In genomic region chr17:63993368-63993990, GRCh38 we compare ENCODE assay signal across 16 cellular contexts. TPM values are rescaled to one million over a fixed set of nuclear protein-coding genes. Genes with fewer than 3 reads are reported as not detected.
DNase-seq lines count a peak whose midpoint lies in the region; ATAC-seq and TF ChIP-seq lines count a peak whose summit lies in the region.
"Had no signal": no experiment of that assay in that cellular context is flagged by ENCODE, and none has a peak within 500 bp of the region (broad histone marks: within the 10 kb centered on the region; RNA-seq: fewer than 3 reads in every experiment).

No MANE protein-coding gene starts in this region.

- POLR2A ChIA-PET in CD8-positive, alpha-beta memory T cell (lab: Charles Lee): interaction anchor here (0.6 to 2.7 kb wide), 5 partner anchors 27 to 138 kb away, joined by 4 to 20 read pairs (median 6); partner anchors contain the start of gene ICAM2
- POLR2A ChIA-PET in activated CD8-positive, alpha-beta T cell treated with anti-CD3 and anti-CD28 coated beads, Interleukin-2, amount 10 ng/mL, durations not matched to agents 7 days and 5 days (lab: Charles Lee): interaction anchor here (1.0 kb wide), 1 partner anchor 14 kb away, joined by 3 read pairs; no protein-coding TSS in a partner anchor

- no peaks in the 10 kb centered on the region for H3K9me3 ChIP-seq in BLaER1 treated with 17β-estradiol and CSF1 and Interleukin-3, amounts not matched to agents 10 nM and 100 nM (replicated peaks in 1 of 11)
- H3K9me3 ChIP-seq in CD8-positive, alpha-beta memory T cell (ENCODE audit: low read length): no peaks in the 10 kb centered on the region
- no peaks in the 10 kb centered on the region for H3K9me3 ChIP-seq in right lobe of liver
- H3K9me3 ChIP-seq: psoas muscle had no signal

- peak; percentile 13 for ATAC-seq in activated CD8-positive, alpha-beta T cell treated with anti-CD3 and anti-CD28 coated beads, Interleukin-2, amount 10 ng/mL, durations not matched to agents 7 days and 5 days
- no peak for ATAC-seq in right lobe of liver
- no peak for ATAC-seq in GM18511 (IDR thresholded peaks at IDR 0.05; ENCODE audit: unreplicated experiment)
- no peak for ATAC-seq in GM18517 (IDR thresholded peaks at IDR 0.05; ENCODE audit: unreplicated experiment)
- ATAC-seq: GM23338, psoas muscle had no signal

- H3K36me3 ChIP-seq in BLaER1 treated with 17β-estradiol and CSF1 and Interleukin-3, amounts not matched to agents 10 nM and 100 nM: no peaks in the 10 kb centered on the region
- no peaks in the 10 kb centered on the region for H3K36me3 ChIP-seq in CD8-positive, alpha-beta memory T cell (ENCODE audit: insufficient read depth, low read length)
- no peaks in the 10 kb centered on the region for H3K36me3 ChIP-seq in right lobe of liver

- no peak for TF ChIP-seq POLR2A in right lobe of liver (IDR thresholded peaks at IDR 0.05)

- no peak for TF ChIP-seq CTCF in right lobe of liver (IDR thresholded peaks at IDR 0.05)

- peak overlapping the region; percentile 59 to 95 (median 86) for H3K27ac Mint-ChIP-seq in CD8-positive, alpha-beta memory T cell
- H3K27ac Mint-ChIP-seq in activated CD8-positive, alpha-beta T cell treated with anti-CD3 and anti-CD28 coated beads, Interleukin-2, amount 10 ng/mL, durations not matched to agents 7 days and 5 days: peak overlapping the region; percentile 70
- H3K27ac Mint-ChIP-seq: GM23338 had no signal

- H3K27ac ChIP-seq in BLaER1 treated with 17β-estradiol and CSF1 and Interleukin-3, amounts not matched to agents 10 nM and 100 nM: no peak overlapping the region
- no peak overlapping the region for H3K27ac ChIP-seq in CD8-positive, alpha-beta memory T cell (ENCODE audit: low read depth, low read length)
- no peak overlapping the region for H3K27ac ChIP-seq in right lobe of liver
- H3K27ac ChIP-seq: psoas muscle had no signal

- peak overlapping the region; percentile 32 to 76 (median 63) for H3K4me3 Mint-ChIP-seq in CD8-positive, alpha-beta memory T cell
- peak overlapping the region; percentile 16 for H3K4me3 Mint-ChIP-seq in activated CD8-positive, alpha-beta T cell treated with anti-CD3 and anti-CD28 coated beads, Interleukin-2, amount 10 ng/mL, durations not matched to agents 7 days and 5 days
- H3K4me3 Mint-ChIP-seq: GM23338 had no signal

- H3K36me3 Mint-ChIP-seq in CD8-positive, alpha-beta memory T cell: peaks cover 0 to 2% (median 0%) of the 10 kb centered on the region in 3 donors
- H3K36me3 Mint-ChIP-seq in activated CD8-positive, alpha-beta T cell treated with anti-CD3 and anti-CD28 coated beads, Interleukin-2, amount 10 ng/mL, durations not matched to agents 7 days and 5 days (ENCODE audit: low read depth): no peaks in the 10 kb centered on the region

- no peaks in the 10 kb centered on the region for H3K9me3 Mint-ChIP-seq in CD8-positive, alpha-beta memory T cell
- H3K9me3 Mint-ChIP-seq in activated CD8-positive, alpha-beta T cell treated with anti-CD3 and anti-CD28 coated beads, Interleukin-2, amount 10 ng/mL, durations not matched to agents 7 days and 5 days (ENCODE audit: insufficient read depth): no peaks in the 10 kb centered on the region
- H3K9me3 Mint-ChIP-seq: GM23338 had no signal

- H3K4me3 ChIP-seq in BLaER1 treated with 17β-estradiol and CSF1 and Interleukin-3, amounts not matched to agents 10 nM and 100 nM: no peak overlapping the region
- H3K4me3 ChIP-seq in CD8-positive, alpha-beta memory T cell (ENCODE audit: low read length): no peak overlapping the region
- H3K4me3 ChIP-seq in right lobe of liver: no peak overlapping the region
- H3K4me3 ChIP-seq: GM23338, psoas muscle had no signal

- intact Hi-C loops in right lobe of liver (cut with DNase I): no loop called here

- CTCF ChIA-PET in CD8-positive, alpha-beta memory T cell (lab: Charles Lee): interaction anchor here (0.7 to 12.2 kb wide), 10 partner anchors 9 to 137 kb away, joined by 3 to 246 read pairs (median 4); partner anchors contain the start of genes ERN1 and ICAM2
- CTCF ChIA-PET in activated CD8-positive, alpha-beta T cell treated with anti-CD3 and anti-CD28 coated beads, Interleukin-2, amount 10 ng/mL, durations not matched to agents 7 days and 5 days (lab: Charles Lee): interaction anchor here (0.6 to 5.6 kb wide), 17 partner anchors 13 to 309 kb away, joined by 3 to 78 read pairs (median 5); partner anchors contain the start of genes GH1 and ICAM2

- 60% methylated on average over 1 of the region's 3 CpGs for WGBS in right lobe of liver (ENCODE audit: insufficient coverage, low coverage, low lambda C conversion rate, missing lambda C conversion rate)

- peaks cover 35 to 81% (median 71%) of the 10 kb centered on the region in 10 experiments for H3K4me1 ChIP-seq in BLaER1 treated with 17β-estradiol and CSF1 and Interleukin-3, amounts not matched to agents 10 nM and 100 nM
- H3K4me1 ChIP-seq in CD8-positive, alpha-beta memory T cell (ENCODE audit: insufficient read depth, low read length): peaks cover 35% of the 10 kb centered on the region
- peaks cover 0 to 11% (median 0%) of the 10 kb centered on the region in 4 donors for H3K4me1 ChIP-seq in right lobe of liver

- H3K27me3 Mint-ChIP-seq in CD8-positive, alpha-beta memory T cell: no peaks in the 10 kb centered on the region
- H3K27me3 Mint-ChIP-seq in activated CD8-positive, alpha-beta T cell treated with anti-CD3 and anti-CD28 coated beads, Interleukin-2, amount 10 ng/mL, durations not matched to agents 7 days and 5 days (ENCODE audit: low read depth): peaks cover 28% of the 10 kb centered on the region

- peak overlapping the region; percentile 17 to 58 (median 49); a peak in 21 of 22 replicates for H3K4me2 ChIP-seq in BLaER1 treated with 17β-estradiol and CSF1 and Interleukin-3, amounts not matched to agents 10 nM and 100 nM
- H3K4me2 ChIP-seq: GM23338 had no signal

- H3K4me1 Mint-ChIP-seq in CD8-positive, alpha-beta memory T cell: peaks cover 54 to 75% (median 73%) of the 10 kb centered on the region in 3 donors
- peaks cover 62% of the 10 kb centered on the region for H3K4me1 Mint-ChIP-seq in activated CD8-positive, alpha-beta T cell treated with anti-CD3 and anti-CD28 coated beads, Interleukin-2, amount 10 ng/mL, durations not matched to agents 7 days and 5 days (ENCODE audit: low read depth)

- no peaks in the 10 kb centered on the region for H4K20me1 ChIP-seq in BLaER1 treated with 17β-estradiol and CSF1 and Interleukin-3, amounts not matched to agents 10 nM and 100 nM

- peak in 4 of 5 donors; percentile 35 to 67 (median 47) for DNase-seq in CD8-positive, alpha-beta memory T cell
- peak; percentile 43 for DNase-seq in activated CD8-positive, alpha-beta T cell treated with anti-CD3 and anti-CD28 coated beads, Interleukin-2, amount 10 ng/mL, durations not matched to agents 7 days and 5 days
- peak in 2 of 3 donors; percentile 34 to 36 for DNase-seq in right lobe of liver
- no peak for DNase-seq in NCI-H1092 treated with DMSO at 0.1 percent for 48 hours (lab: John Stamatoyannopoulos, UW)
- DNase-seq in medulla oblongata (ENCODE audit: extremely low spot score): no peak
- DNase-seq: amygdala; DMS79 treated with DMSO at 0.1 percent for 48 hours; MV-4-11; NK-92 treated with Interleukin-12 subunit alpha and Interleukin-12 subunit beta, amount 100 ng/mL, for 24 hours; psoas muscle; stimulated activated CD4-positive, alpha-beta T cell treated with anti-CD3 and anti-CD28 coated beads, Interleukin-15, amount 100 ng/mL, for 24 hours had no signal

- no peaks in the 10 kb centered on the region for H3K27me3 ChIP-seq in BLaER1 treated with 17β-estradiol and CSF1 and Interleukin-3, amounts not matched to agents 10 nM and 100 nM
- H3K27me3 ChIP-seq in CD8-positive, alpha-beta memory T cell (ENCODE audit: insufficient read depth, low read length, poor library complexity, severe bottlenecking): no peaks in the 10 kb centered on the region
- no peaks in the 10 kb centered on the region for H3K27me3 ChIP-seq in right lobe of liver

- H3K9ac ChIP-seq in BLaER1 treated with 17β-estradiol and CSF1 and Interleukin-3, amounts not matched to agents 10 nM and 100 nM: no peak overlapping the region

RNA-seq across cellular contexts. Expression of gene PRR29, which starts 4.7 kb away (rescaled TPM):
- under 1 TPM; 0.24 to 0.51 TPM for total RNA-seq in CD8-positive, alpha-beta memory T cell
- polyA plus RNA-seq in CD8-positive, alpha-beta memory T cell: 4.1 TPM
- total RNA-seq in activated CD8-positive, alpha-beta T cell treated with anti-CD3 and anti-CD28 coated beads, Interleukin-2, amount 10 ng/mL, durations not matched to agents 7 days and 5 days: 1 to 10 TPM in 1 of 2 experiments, under 1 TPM in 1; 0.97 to 1.3 TPM
- total RNA-seq in right lobe of liver: under 1 TPM in 3 of 6 experiments, not detected in 3; 0.07 to 0.33 (median 0.12) TPM

RNA-seq across cellular contexts. Expression of gene SCN4A, which starts 20.8 kb away (rescaled TPM):
- total RNA-seq in CD8-positive, alpha-beta memory T cell: under 1 TPM; 0.04 TPM
- polyA plus RNA-seq in CD8-positive, alpha-beta memory T cell: not detected
- not detected for total RNA-seq in activated CD8-positive, alpha-beta T cell treated with anti-CD3 and anti-CD28 coated beads, Interleukin-2, amount 10 ng/mL, durations not matched to agents 7 days and 5 days
- total RNA-seq in right lobe of liver: 1 to 10 TPM in 1 of 6 experiments, under 1 TPM in 5; 0.10 to 1.4 (median 0.20) TPM
- polyA plus RNA-seq: BJ had no signal

RNA-seq across cellular contexts. Expression of gene ICAM2, which starts 27.0 kb away (rescaled TPM):
- total RNA-seq in CD8-positive, alpha-beta memory T cell: 10 to 100 TPM; 77.4 to 80.7 TPM
- 301 TPM for polyA plus RNA-seq in CD8-positive, alpha-beta memory T cell
- 10 to 100 TPM; 48.4 to 51.3 TPM for total RNA-seq in activated CD8-positive, alpha-beta T cell treated with anti-CD3 and anti-CD28 coated beads, Interleukin-2, amount 10 ng/mL, durations not matched to agents 7 days and 5 days
- 10 to 100 TPM in 3 of 6 experiments, 1 to 10 TPM in 3; 5.5 to 16.1 (median 8.6) TPM for total RNA-seq in right lobe of liver

Comparison
In these comparisons a context has a peak if more than half of its experiments do, and no peak if none do; other contexts are left out.
1. DNase-seq: peak in CD8-positive, alpha-beta memory T cell (4 of 5), activated CD8-positive, alpha-beta T cell treated with anti-CD3 and anti-CD28 coated beads, Interleukin-2, amount 10 ng/mL, durations not matched to agents 7 days and 5 days (single experiment) and right lobe of liver (2 of 3); none in NCI-H1092 treated with DMSO at 0.1 percent for 48 hours (single experiment) and medulla oblongata (single experiment).